In genomic region chr5:119453045-119453383, GRCh38 we compare ENCODE assay signal across 8 cellular contexts. TPM values are rescaled to one million over a fixed set of nuclear protein-coding genes. Genes with fewer than 3 reads are reported as not detected.
DNase-seq lines count a peak whose midpoint lies in the region; ATAC-seq, FAIRE-seq and TF ChIP-seq lines count a peak whose summit lies in the region.

No MANE protein-coding gene starts in this region.

- peak overlapping the region; percentile 83 to 99 for H3K4me2 ChIP-seq in H1 (ENCODE audit: insufficient read depth in 1 of 2, low read depth in 2 of 2, low read length in 2 of 2)

- CTCF ChIA-PET in activated CD4-positive, alpha-beta T cell treated with anti-CD3 and anti-CD28 coated beads for 36 hours (lab: Charles Lee) = interaction anchor here (1.0 to 6.0 kb wide), 3 partner anchors 9 to 465 kb away, joined by 3 to 28 read pairs (median 7); partner anchors contain the start of gene DTWD2
- CTCF ChIA-PET in H1 (lab: Charles Lee; ENCODE audit: partially characterized antibody) = interaction anchor here (1.1 kb wide), 1 partner anchor 26 kb away, joined by 3 read pairs; no protein-coding TSS in a partner anchor

- POLR2A ChIA-PET in activated CD4-positive, alpha-beta T cell treated with anti-CD3 and anti-CD28 coated beads for 36 hours (lab: Charles Lee) = no interaction called here
- POLR2A ChIA-PET in H1 (lab: Charles Lee; ENCODE audit: partially characterized antibody) = interaction anchor here (0.9 to 1.8 kb wide), 4 partner anchors 13 to 35 kb away, joined by 3 to 7 read pairs (median 4); no protein-coding TSS in a partner anchor

- H3K79me2 ChIP-seq in H1 (ENCODE audit: control insufficient read depth in 1 of 2, insufficient read depth in 2 of 2, low read length in 2 of 2) = peaks cover 8 to 43% of the 10 kb centered on the region in 2 experiments; a peak in 3 of 4 replicates

- no peak overlapping the region for H2AFZ ChIP-seq in H1 (ENCODE audit: low read length)

- H3K4me1 ChIP-seq in Peyer's patch = peaks cover 0 to 17% (median 2%) of the 10 kb centered on the region in 4 donors
- H3K4me1 ChIP-seq in H1 (replicated peaks in 1 of 4; ENCODE audit: control insufficient read depth in 3 of 4, insufficient read depth in 4 of 4, low read length in 3 of 4) = peaks cover 0 to 14% (median 7%) of the 10 kb centered on the region in 4 experiments; a peak in 4 of 7 replicates
- no peaks in the 10 kb centered on the region for H3K4me1 ChIP-seq in urinary bladder (ENCODE audit: insufficient read depth)

- peak overlapping the region; percentile 81 for H3K18ac ChIP-seq in H1 (ENCODE audit: extremely low read depth, low read length)

- no peak overlapping the region for H2BK20ac ChIP-seq in H1 (ENCODE audit: low read length)

- H3K27ac ChIP-seq in Peyer's patch (peak overlapping the region; percentile 91 to 94 (median 92)), H1 (ENCODE audit: low read depth, low read length) (peak overlapping the region; percentile 82), urinary bladder (ENCODE audit: low read depth) (peak overlapping the region; percentile 95)

- 4% methylated on average over 13 of the region's 13 CpGs; no CpG with 5 or more reads in 1 of the 2 experiments for WGBS in H1 (ENCODE audit: extremely low coverage in 1 of 2, insufficient coverage in 1 of 2, insufficient read length in 1 of 2, insufficient replicate concordance in 2 of 2, low coverage in 1 of 2, low lambda C conversion rate in 2 of 2, missing lambda C conversion rate in 1 of 2), 2 experiments
- 5% methylated on average over 13 of the region's 13 CpGs for WGBS in urinary bladder

- H2BK15ac ChIP-seq in H1 (ENCODE audit: low read length) = no peak overlapping the region

- no peak overlapping the region for H2AK5ac ChIP-seq in H1 (ENCODE audit: low read depth, low read length)

- H3K9me3 ChIP-seq in Peyer's patch (peaks cover 0 to 4% (median 0%) of the 10 kb centered on the region in 4 donors), H1 (ENCODE audit: insufficient read depth in 2 of 2, low read depth in 1 of 2, low read length in 1 of 2) (peaks cover 11% of the 10 kb centered on the region in 2 experiments)

- intact Hi-C loops in activated CD4-positive, alpha-beta T cell treated with anti-CD3 and anti-CD28 coated beads for 36 hours (cut with DNase I, micrococcal nuclease) = no loop called here

- TF ChIP-seq EP300 in H1 (IDR thresholded peaks at IDR 0.05; ENCODE audit: borderline replicate concordance in 1 of 2, low read depth in 2 of 2, low read length in 2 of 2) = no peak

- H2BK5ac ChIP-seq in H1 (ENCODE audit: low read depth, low read length) = peak overlapping the region; percentile 95

- peak overlapping the region; percentile 84 for H4K5ac ChIP-seq in H1 (ENCODE audit: insufficient read length, low read depth, low read length)

- H3K14ac ChIP-seq in H1 (ENCODE audit: insufficient read length) = no peak overlapping the region

- H3K27me3 ChIP-seq in Peyer's patch (no peaks in the 10 kb centered on the region), H1 (replicated peaks in 1 of 4; ENCODE audit: control insufficient read depth in 3 of 4, extremely low read depth in 1 of 4, insufficient read depth in 3 of 4, low read length in 3 of 4) (no peaks in the 10 kb centered on the region; a peak in 1 of 7 replicates)

- H3K56ac ChIP-seq in H1 (replicated peaks; ENCODE audit: insufficient read length, low read depth, low read length) = peak overlapping the region; percentile 5

- TF ChIP-seq RAD21 in H1 (IDR thresholded peaks at IDR 0.05 in 1 of 2, conservative IDR thresholded peaks at IDR 0.05 in 1 of 2; ENCODE audit: low read depth in 2 of 2, low read length in 2 of 2) = no peak

- no peak overlapping the region for H2BK12ac ChIP-seq in H1 (ENCODE audit: low read depth, low read length)

- peak overlapping the region; percentile 17 for H3K4ac ChIP-seq in H1 (replicated peaks; ENCODE audit: insufficient read length, low read depth, low read length)

- H3K23me2 ChIP-seq in H1 (ENCODE audit: low read depth, low read length) = peaks cover 2% of the 10 kb centered on the region

- H3K9me3 Mint-ChIP-seq in activated CD4-positive, alpha-beta T cell treated with anti-CD3 and anti-CD28 coated beads for 36 hours (ENCODE audit: low read depth) = peaks cover 3% of the 10 kb centered on the region

- no peak overlapping the region for H3K23ac ChIP-seq in H1 (ENCODE audit: insufficient read length)

- H3K9ac ChIP-seq in H1 (replicated peaks in 1 of 4; ENCODE audit: extremely low read depth in 1 of 4, low read depth in 3 of 4, low read length in 3 of 4) = peak overlapping the region; percentile 60 to 88 (median 82)

- H4K8ac ChIP-seq in H1 (ENCODE audit: extremely low read depth, insufficient read depth, low read length) = peak overlapping the region; percentile 90; the same call in 1 of the 2 replicates

- peak overlapping the region; percentile 86 for H3K4me3 Mint-ChIP-seq in activated CD4-positive, alpha-beta T cell treated with anti-CD3 and anti-CD28 coated beads for 36 hours

- peaks cover 16% of the 10 kb centered on the region for H3K4me1 Mint-ChIP-seq in activated CD4-positive, alpha-beta T cell treated with anti-CD3 and anti-CD28 coated beads for 36 hours

- peaks cover 6% of the 10 kb centered on the region; the same call in 1 of the 2 replicates for H3K79me1 ChIP-seq in H1 (ENCODE audit: low read depth, low read length)

- TF ChIP-seq POLR2A in Peyer's patch (IDR thresholded peaks at IDR 0.05) (no peak), H1 (IDR thresholded peaks at IDR 0.05; ENCODE audit: control extremely low read depth in 1 of 2, low read depth in 2 of 2, low read length in 2 of 2) (no peak)

- DNase-seq in activated CD4-positive, alpha-beta T cell treated with anti-CD3 and anti-CD28 coated beads for 36 hours = no peak
- DNase-seq in activated CD4-positive, alpha-beta T cell treated with anti-CD3 and anti-CD28 coated beads, Interleukin-2, amount 50 U/mL, for 4 hours = no peak
- DNase-seq in Peyer's patch (peak in 1 of 3 donors; percentile 54), H1 (ENCODE audit: low read depth in 1 of 2, low spot score in 2 of 2) (no peak), midbrain (lab: John Stamatoyannopoulos, UW) (peak; percentile 53), epidermal melanocyte (ENCODE audit: insufficient read length, low spot score) (no peak)

- H3K27ac Mint-ChIP-seq in activated CD4-positive, alpha-beta T cell treated with anti-CD3 and anti-CD28 coated beads for 36 hours = peak overlapping the region; percentile 87

- TF ChIP-seq CTCF in Peyer's patch (IDR thresholded peaks at IDR 0.05) = no peak
- no peak for TF ChIP-seq CTCF in H1 (IDR thresholded peaks at IDR 0.05; ENCODE audit: control extremely low read depth in 1 of 3, insufficient read depth in 1 of 3, low read depth in 1 of 3, low read length in 3 of 3)

- no peaks in the 10 kb centered on the region for H4K20me1 ChIP-seq in H1 (replicated peaks in 1 of 2; ENCODE audit: control insufficient read depth in 1 of 2, insufficient read depth in 2 of 2, low read length in 2 of 2)

- H3K36me3 Mint-ChIP-seq in activated CD4-positive, alpha-beta T cell treated with anti-CD3 and anti-CD28 coated beads for 36 hours (ENCODE audit: low read depth) = peaks cover 5% of the 10 kb centered on the region

- H2BK120ac ChIP-seq in H1 (replicated peaks; ENCODE audit: low read depth, low read length) = no peak overlapping the region

- H3K27me3 Mint-ChIP-seq in activated CD4-positive, alpha-beta T cell treated with anti-CD3 and anti-CD28 coated beads for 36 hours = peaks cover 3% of the 10 kb centered on the region

- peak overlapping the region; percentile 68 to 93 (median 76) for H3K4me3 ChIP-seq in Peyer's patch
- H3K4me3 ChIP-seq in H1 (ENCODE audit: extremely low read depth in 1 of 4, insufficient read depth in 2 of 4, low read depth in 3 of 4, low read length in 4 of 4) = peak overlapping the region; percentile 72 to 84 (median 82)
- peak overlapping the region; percentile 78 for H3K4me3 ChIP-seq in urinary bladder (ENCODE audit: low read depth, low read length)

- H4K91ac ChIP-seq in H1 (replicated peaks; ENCODE audit: insufficient read length, low read length) = no peak overlapping the region

- H3K36me3 ChIP-seq in Peyer's patch = no peaks in the 10 kb centered on the region
- H3K36me3 ChIP-seq in H1 (ENCODE audit: control insufficient read depth in 2 of 4, insufficient read depth in 4 of 4, low read length in 3 of 4) = peaks cover 0 to 7% (median 0%) of the 10 kb centered on the region in 4 experiments; a peak in 2 of 8 replicates
- peaks cover 8% of the 10 kb centered on the region for H3K36me3 ChIP-seq in urinary bladder (ENCODE audit: insufficient read depth)

- ATAC-seq in activated CD4-positive, alpha-beta T cell treated with anti-CD3 and anti-CD28 coated beads for 36 hours = peak; percentile 10
- peak; percentile 3 for ATAC-seq in HG02884 (IDR thresholded peaks at IDR 0.05; ENCODE audit: unreplicated experiment)

- FAIRE-seq in H1 (lab: Jason Lieb, UNC) = no peak

TF ChIP-seq in H1, 55 proteins besides CTCF, POLR2A, EP300 and RAD21:
- TF ChIP-seq KDM1A (IDR thresholded peaks at IDR 0.05; ENCODE audit: borderline replicate concordance, low read length) = no peak
- peak; percentile 15 for TF ChIP-seq ASH2L (IDR thresholded peaks at IDR 0.05; ENCODE audit: low read length)

RNA-seq across cellular contexts. Expression of gene HSD17B4, which starts 0.7 kb away (rescaled TPM):
- 100 to 1,000 TPM in 1 of 2 experiments, 10 to 100 TPM in 1; 92.3 to 113 TPM for total RNA-seq in activated CD4-positive, alpha-beta T cell treated with anti-CD3 and anti-CD28 coated beads for 36 hours
- total RNA-seq in Peyer's patch = 100 to 1,000 TPM; 159 to 288 (median 224) TPM
- total RNA-seq in H1 (2021; fragmentation: NEBNext Ultra II Directional; extraction: Animal tissue kit (Norgen Biotek cat#: 25700)) = 360 and 369 TPM in 2 replicates
- polyA plus RNA-seq in H1 (2011; rRNA removed) = 209 and 305 TPM in 2 replicates
- 324 TPM for polyA plus RNA-seq in H1 (2011; cell fraction: cytosol; rRNA removed)
- 194 TPM for polyA plus RNA-seq in H1 (2011; cell fraction: nucleus; rRNA removed)
- 418 to 601 TPM (median 461 TPM) in 4 replicates for polyA plus RNA-seq in H1 (2012, experiment 1 of 2)
- polyA plus RNA-seq in H1 (2012, experiment 2 of 2) = 51.1 TPM
- 269 TPM for polyA plus RNA-seq in H1 (2013, experiment 1 of 2)
- polyA plus RNA-seq in H1 (2013, experiment 2 of 2) = 281 TPM
- polyA minus RNA-seq in H1 (2011; rRNA and poly(A)+ RNA removed) = 608 and 793 TPM in 2 replicates
- 194 TPM for polyA minus RNA-seq in H1 (2011; cell fraction: cytosol; rRNA and poly(A)+ RNA removed)
- 250 TPM for polyA minus RNA-seq in H1 (2011; cell fraction: nucleus; rRNA and poly(A)+ RNA removed)
- total RNA-seq in urinary bladder = 226 TPM
- polyA plus RNA-seq in urinary bladder = 204 TPM
